7 cellular contexts compared by ENCODE assay signal in the genomic region with DNA sequence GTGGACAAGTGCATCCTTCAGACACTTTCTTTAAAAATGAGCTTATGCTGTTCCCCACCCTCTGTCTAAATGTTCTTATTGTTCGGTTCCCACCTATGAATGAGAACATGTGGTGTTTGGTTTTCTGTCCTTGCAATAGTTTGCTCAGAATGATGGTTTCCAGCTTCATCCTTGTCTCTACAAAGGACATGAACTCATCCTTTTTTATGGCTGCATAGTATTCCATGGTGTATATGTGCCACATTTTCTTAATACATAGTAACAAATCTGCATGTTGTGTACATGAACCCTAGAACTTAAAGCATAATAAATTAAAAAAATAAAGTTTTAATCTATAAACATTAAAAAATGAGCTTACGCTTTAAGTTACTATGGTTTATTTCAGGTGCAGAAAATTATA. TPM values are rescaled to one million over a fixed set of nuclear protein-coding genes. Genes with fewer than 3 reads are reported as not detected.
"Had no signal": no experiment of that assay in that cellular context is flagged by ENCODE, and none has a peak within 500 bp of the region (broad histone marks: within the 10 kb centered on the region; RNA-seq: fewer than 3 reads in every experiment).

No MANE protein-coding gene starts in this region.

RNA-seq across cellular contexts. Expression of a gene that starts 41.8 kb away (rescaled TPM):
- total RNA-seq: GM23248, GM23338, H1, H4, H7, H9, HFFc6 had no signal
- polyA plus RNA-seq: GM23248, GM23338, H1 had no signal
